In the genomic region with DNA sequence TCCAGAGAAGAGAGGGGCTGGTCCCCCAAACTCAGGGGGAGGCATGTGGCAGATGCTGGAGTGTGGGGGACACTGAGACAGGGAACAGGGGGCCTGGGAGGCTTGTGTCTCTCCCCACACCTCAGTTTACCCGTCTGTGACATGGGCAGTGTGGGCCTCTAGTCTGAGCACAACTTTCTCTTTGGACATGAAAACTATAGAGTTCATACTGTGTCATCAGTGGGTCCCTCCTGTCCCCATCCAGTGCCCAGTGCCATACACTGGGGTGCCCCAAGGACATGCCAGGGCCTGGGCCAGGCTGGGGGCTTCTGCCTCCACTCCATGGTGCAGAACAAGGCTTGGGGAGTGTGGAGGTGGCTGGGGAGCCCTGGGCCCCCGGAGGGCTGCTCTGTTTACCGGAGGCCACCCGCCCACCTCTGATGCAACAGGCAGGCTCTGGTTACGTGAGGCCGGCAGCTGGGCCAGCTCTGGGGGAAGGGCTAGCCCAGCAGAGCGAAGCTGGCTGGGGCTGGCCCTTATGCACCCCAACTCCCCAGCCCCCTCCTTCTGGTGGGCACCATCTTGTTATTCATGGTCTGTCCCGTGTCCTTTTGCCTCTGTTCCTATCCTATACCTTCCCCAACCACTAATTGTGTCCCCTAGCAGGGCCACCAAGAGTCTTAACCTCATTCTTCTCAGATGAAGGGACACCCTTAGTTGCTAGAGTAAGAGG, we compare ENCODE assay signal across 1 cellular context.
TF ChIP-seq lines count a peak whose summit lies in the region.

No MANE protein-coding gene starts in this region.

TF ChIP-seq in HEK293T, 16 proteins besides CTCF, POLR2A, EP300 and RAD21 (continued from another document):
- TF ChIP-seq, protein P1, sequence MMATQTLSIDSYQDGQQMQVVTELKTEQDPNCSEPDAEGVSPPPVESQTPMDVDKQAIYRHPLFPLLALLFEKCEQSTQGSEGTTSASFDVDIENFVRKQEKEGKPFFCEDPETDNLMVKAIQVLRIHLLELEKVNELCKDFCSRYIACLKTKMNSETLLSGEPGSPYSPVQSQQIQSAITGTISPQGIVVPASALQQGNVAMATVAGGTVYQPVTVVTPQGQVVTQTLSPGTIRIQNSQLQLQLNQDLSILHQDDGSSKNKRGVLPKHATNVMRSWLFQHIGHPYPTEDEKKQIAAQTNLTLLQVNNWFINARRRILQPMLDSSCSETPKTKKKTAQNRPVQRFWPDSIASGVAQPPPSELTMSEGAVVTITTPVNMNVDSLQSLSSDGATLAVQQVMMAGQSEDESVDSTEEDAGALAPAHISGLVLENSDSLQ (IDR thresholded peaks at IDR 0.05), result no peak
- TF ChIP-seq FOXK2 (IDR thresholded peaks at IDR 0.05) (no peak), ELF4 (IDR thresholded peaks at IDR 0.05) (no peak), NFRKB (IDR thresholded peaks at IDR 0.05) (no peak), FOXA1 (IDR thresholded peaks at IDR 0.05) (no peak)
